ENCODE assay signal across 1 cellular context in the genomic region with DNA sequence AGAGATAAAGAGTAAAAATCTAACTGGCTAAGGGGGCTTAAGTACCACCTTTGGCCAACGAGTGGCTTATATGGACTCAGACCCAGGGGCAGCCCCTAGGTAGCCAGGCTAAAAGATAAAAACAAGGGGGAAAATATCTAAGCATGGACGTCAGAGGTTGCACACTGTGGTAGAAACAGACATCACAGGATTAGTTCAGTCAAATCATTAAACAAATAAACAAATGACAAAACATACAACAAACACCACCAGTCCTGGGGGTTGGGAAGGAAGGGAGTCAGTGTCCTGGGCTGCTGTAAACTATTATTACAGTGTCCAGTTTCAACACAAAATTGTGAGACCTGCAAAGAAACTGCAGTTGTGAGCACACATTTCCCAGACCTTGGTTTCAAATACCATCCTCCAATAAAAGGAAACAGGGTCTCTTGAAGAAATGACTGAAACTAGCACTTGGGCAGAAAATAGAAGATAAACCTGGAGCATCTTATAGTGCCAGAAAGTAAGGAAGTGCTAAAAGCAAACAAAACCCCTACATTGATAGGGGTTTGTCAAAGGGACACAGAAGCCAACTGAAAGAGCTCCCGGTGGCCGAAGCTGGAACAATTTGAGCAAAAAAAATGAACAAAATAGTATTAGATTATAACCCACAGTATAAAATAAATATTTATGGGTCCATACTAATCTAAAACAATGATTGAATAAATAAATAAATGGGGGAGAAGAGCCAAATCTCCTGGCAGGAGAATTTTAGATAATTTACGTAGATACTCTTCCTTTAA.
A peak's percentile ranks its signal among the peaks of the same experiment; 100 is the strongest.
TF ChIP-seq lines count a peak whose summit lies in the region.

No MANE protein-coding gene starts in this region.

TF ChIP-seq in IMR-90, 13 proteins besides CTCF, POLR2A, EP300 and RAD21:
- 0 out of 2 replicates have a peak, but pooled peaks have one; percentile 11 for TF ChIP-seq SMC3 (IDR thresholded peaks at IDR 0.05; ENCODE audit: low read depth, low read length)
- TF ChIP-seq BHLHE40 (IDR thresholded peaks at IDR 0.05; ENCODE audit: low read depth, low read length): no peak
- TF ChIP-seq CHD1 (IDR thresholded peaks at IDR 0.05; ENCODE audit: low read depth, low read length): no peak
